ENCODE assay signal across 12 cellular contexts in genomic region chr9:35537898-35538297, GRCh38. TPM values are rescaled to one million over a fixed set of nuclear protein-coding genes. Genes with fewer than 3 reads are reported as not detected.
A peak's percentile ranks its signal among the peaks of the same experiment; 100 is the strongest.
DNase-seq lines count a peak whose midpoint lies in the region; ATAC-seq and TF ChIP-seq lines count a peak whose summit lies in the region.
"Had no signal": no experiment of that assay in that cellular context is flagged by ENCODE, and none has a peak within 500 bp of the region (broad histone marks: within the 10 kb centered on the region; RNA-seq: fewer than 3 reads in every experiment).

No MANE protein-coding gene starts in this region.

- 100% methylated on average over 3 of the region's 3 CpGs for WGBS in SK-N-SH (ENCODE audit: low lambda C conversion rate)
- WGBS in heart left ventricle, 4 donors: 31 to 57% (median 39%) methylated on average over 3 of the region's 3 CpGs
- 47% methylated on average over 3 of the region's 3 CpGs for WGBS in urinary bladder

- no peak for TF ChIP-seq RAD21 in SK-N-SH (IDR thresholded peaks at IDR 0.05; ENCODE audit: low read length)

- no peak for TF ChIP-seq CTCF in SK-N-SH (IDR thresholded peaks at IDR 0.05)
- TF ChIP-seq CTCF in heart left ventricle (IDR thresholded peaks at IDR 0.05): no peak

- CTCF ChIA-PET in SK-N-SH (lab: Yijun Ruan, JAX): interaction anchor here (0.7 to 4.6 kb wide), 7 partner anchors 9 to 421 kb away, joined by 3 to 37 read pairs (median 4); no protein-coding TSS in a partner anchor

- ATAC-seq in SK-N-SH treated with all-trans-retinoic acid at 6 μM for 48 hours (no peak), heart left ventricle (peak; percentile 83 to 86 (median 84)), HG02798 (IDR thresholded peaks at IDR 0.05; ENCODE audit: poor library complexity, unreplicated experiment) (no peak)

- peaks cover 88% of the 10 kb centered on the region for H3K79me2 ChIP-seq in SK-N-SH (ENCODE audit: insufficient read depth)

- peak overlapping the region; percentile 66 for H3K9ac ChIP-seq in SK-N-SH

- H4K20me1 ChIP-seq in SK-N-SH (ENCODE audit: insufficient read depth): no peaks in the 10 kb centered on the region

- POLR2A ChIA-PET in SK-N-SH (lab: Yijun Ruan, JAX): interaction anchor here (1.0 kb wide), 2 partner anchors 8 to 48 kb away, joined by 3 to 5 read pairs; no protein-coding TSS in a partner anchor

- H2AFZ ChIP-seq in SK-N-SH (ENCODE audit: low read depth) (no peak overlapping the region), neuron (ENCODE audit: low read depth, low read length) (peak overlapping the region; percentile 31)

- TF ChIP-seq POLR2A in heart left ventricle (IDR thresholded peaks at IDR 0.05): peak in 1 of 2 donors; percentile 25

- intact Hi-C loops in heart left ventricle (cut with DNase I): loop anchor here in 3 of 10 donors (1.0 to 10.0 kb wide), 5 partner anchors 25 to 57 kb away; partner anchors contain the start of gene RUSC2 (in 1 of the 3)

- H3K4me3 ChIP-seq in SK-N-SH (ENCODE audit: low read depth in 2 of 2, low read length in 1 of 2): no peak overlapping the region
- peak overlapping the region in 10 of 12 donors; percentile 48 to 65 (median 54) for H3K4me3 ChIP-seq in heart left ventricle
- no peak overlapping the region for H3K4me3 ChIP-seq in neuron (ENCODE audit: low read length)
- H3K4me3 ChIP-seq in urinary bladder (ENCODE audit: low read depth, low read length): no peak overlapping the region
- no peak overlapping the region for H3K4me3 ChIP-seq in effector memory CD4-positive, alpha-beta T cell (ENCODE audit: insufficient read depth, low read depth, low read length, poor library complexity, severe bottlenecking)
- H3K4me3 ChIP-seq: SJCRH30 had no signal

- peaks cover 7% of the 10 kb centered on the region for H3F3A ChIP-seq in SK-N-SH (replicated peaks; ENCODE audit: insufficient read depth)

- H3K36me3 ChIP-seq in SK-N-SH (replicated peaks in 1 of 2; ENCODE audit: control insufficient read depth in 1 of 2, insufficient read depth in 2 of 2, low read length in 1 of 2): peaks cover 3 to 8% of the 10 kb centered on the region in 2 experiments
- H3K36me3 ChIP-seq in heart left ventricle: no peaks in the 10 kb centered on the region
- H3K36me3 ChIP-seq in neuron (ENCODE audit: insufficient read depth, low read length): no peaks in the 10 kb centered on the region
- no peaks in the 10 kb centered on the region for H3K36me3 ChIP-seq in urinary bladder (ENCODE audit: insufficient read depth)
- H3K36me3 ChIP-seq in effector memory CD4-positive, alpha-beta T cell (ENCODE audit: control insufficient read depth, insufficient read depth, low read length): no peaks in the 10 kb centered on the region
- H3K36me3 ChIP-seq: SJCRH30 had no signal

- peak overlapping the region; percentile 87 for H3K4me2 ChIP-seq in SK-N-SH

- H3K9me2 ChIP-seq in SK-N-SH: no peaks in the 10 kb centered on the region

- H3K9me3 ChIP-seq in SK-N-SH: no peaks in the 10 kb centered on the region
- H3K9me3 ChIP-seq in heart left ventricle: no peaks in the 10 kb centered on the region
- H3K9me3 ChIP-seq in neuron (ENCODE audit: low read length): no peaks in the 10 kb centered on the region
- no peaks in the 10 kb centered on the region for H3K9me3 ChIP-seq in effector memory CD4-positive, alpha-beta T cell (ENCODE audit: control insufficient read depth, low read length)
- H3K9me3 ChIP-seq: SJCRH30 had no signal

- H3K27me3 ChIP-seq in SK-N-SH (ENCODE audit: insufficient read depth): no peaks in the 10 kb centered on the region
- H3K27me3 ChIP-seq in heart left ventricle: no peaks in the 10 kb centered on the region
- no peaks in the 10 kb centered on the region for H3K27me3 ChIP-seq in neuron (ENCODE audit: insufficient read depth, low read length)
- H3K27me3 ChIP-seq in effector memory CD4-positive, alpha-beta T cell (replicated peaks; ENCODE audit: control insufficient read depth, insufficient read depth, low read length, poor library complexity, severe bottlenecking): no peaks in the 10 kb centered on the region
- H3K27me3 ChIP-seq: SJCRH30 had no signal

- H3K27ac ChIP-seq in SK-N-SH (ENCODE audit: low read depth in 2 of 2, low read length in 1 of 2): peak overlapping the region; percentile 87 to 91
- H3K27ac ChIP-seq in heart left ventricle: peak overlapping the region; percentile 85 to 94 (median 90)
- H3K27ac ChIP-seq in urinary bladder (ENCODE audit: low read depth): peak overlapping the region; percentile 53
- H3K27ac ChIP-seq in effector memory CD4-positive, alpha-beta T cell (ENCODE audit: insufficient read depth, low read length, poor library complexity, severe bottlenecking): no peak overlapping the region
- H3K27ac ChIP-seq: 22Rv1, SJCRH30 had no signal

- DNase-seq in SK-N-SH (no peak), heart left ventricle (peak in 4 of 5 donors; percentile 72 to 80 (median 78)), kidney glomerular epithelial cell (lab: John Stamatoyannopoulos, UW) (no peak)
- no peak for DNase-seq in effector memory CD4-positive, alpha-beta T cell
- DNase-seq: activated CD4-positive, alpha-beta T cell treated with anti-CD3 and anti-CD28 coated beads, Interleukin-2, amount 50 U/mL, for 48 hours; NCI-H2029 treated with DMSO at 0.1 percent for 48 hours; SJCRH30 had no signal

- no peak for TF ChIP-seq EP300 in SK-N-SH (IDR thresholded peaks at IDR 0.05; ENCODE audit: borderline replicate concordance in 1 of 2, low read depth in 1 of 2, low read length in 1 of 2)

- H3K4me1 ChIP-seq in SK-N-SH (ENCODE audit: control insufficient read depth in 1 of 2, insufficient read depth in 2 of 2, low read depth in 1 of 2, low read length in 1 of 2) (peaks cover 5 to 27% of the 10 kb centered on the region in 2 experiments; a peak in 3 of 4 replicates), heart left ventricle (peaks cover 7 to 67% (median 58%) of the 10 kb centered on the region in 12 donors), neuron (ENCODE audit: insufficient read depth, low read length) (peaks cover 21% of the 10 kb centered on the region), urinary bladder (ENCODE audit: insufficient read depth) (no peaks in the 10 kb centered on the region)
- no peaks in the 10 kb centered on the region for H3K4me1 ChIP-seq in effector memory CD4-positive, alpha-beta T cell (ENCODE audit: control insufficient read depth, insufficient read depth, low read length, poor library complexity, severe bottlenecking)
- H3K4me1 ChIP-seq: SJCRH30 had no signal

TF ChIP-seq in SK-N-SH, 30 proteins besides CTCF, POLR2A, EP300 and RAD21 (continues in another document):
- TF ChIP-seq NFIC (IDR thresholded peaks at IDR 0.05; ENCODE audit: borderline replicate concordance): no peak
- TF ChIP-seq RCOR1 (IDR thresholded peaks at IDR 0.05; ENCODE audit: low read length): no peak
- TF ChIP-seq RFX5 (IDR thresholded peaks at IDR 0.05; ENCODE audit: low read length): no peak
- TF ChIP-seq SIN3A (IDR thresholded peaks at IDR 0.05; ENCODE audit: borderline replicate concordance, low read depth, low read length): no peak
- no peak for TF ChIP-seq GATA2 (CRISPR knock-in tag; IDR thresholded peaks at IDR 0.05)
- no peak for TF ChIP-seq USF2 (IDR thresholded peaks at IDR 0.05; ENCODE audit: borderline replicate concordance, low read depth, low read length)
- no peak for TF ChIP-seq PBX3 (IDR thresholded peaks at IDR 0.05)

TF ChIP-seq in SK-N-SH treated with all-trans-retinoic acid at 6 μM for 48 hours, 23 proteins besides CTCF, POLR2A, EP300 and RAD21:
- TF ChIP-seq OSR1 (CRISPR knock-in tag; IDR thresholded peaks at IDR 0.05): no peak
- TF ChIP-seq RARB (CRISPR knock-in tag; IDR thresholded peaks at IDR 0.05): no peak
- TF ChIP-seq SNAI2 (CRISPR knock-in tag; IDR thresholded peaks at IDR 0.05): no peak
- TF ChIP-seq ZNF565 (CRISPR knock-in tag; conservative IDR thresholded peaks at IDR 0.05; ENCODE audit: low read depth): no peak
- TF ChIP-seq ISL1 (CRISPR knock-in tag; IDR thresholded peaks at IDR 0.05): no peak
- no peak for TF ChIP-seq ZFP3 (CRISPR knock-in tag; IDR thresholded peaks at IDR 0.05)
- no peak for TF ChIP-seq POU6F1 (CRISPR knock-in tag; IDR thresholded peaks at IDR 0.05; ENCODE audit: borderline replicate concordance, low read depth)

RNA-seq across cellular contexts. Expression of gene RUSC2, which starts 48.0 kb away (rescaled TPM):
- polyA plus RNA-seq in SK-N-SH (2012; rRNA removed) (14.5 and 15.0 TPM in 2 replicates), heart left ventricle (10 to 100 TPM; 23.8 to 38.0 TPM), urinary bladder (42.5 TPM)
- 5.9 and 10.2 TPM in 2 replicates for polyA plus RNA-seq in SK-N-SH (2012; cell fraction: cytosol; rRNA removed)
- 42.3 and 43.3 TPM in 2 replicates for polyA plus RNA-seq in SK-N-SH (2012; cell fraction: nucleus; rRNA removed)
- total RNA-seq in heart left ventricle (10 to 100 TPM; 23.0 to 56.1 (median 30.5) TPM), urinary bladder (17.2 TPM)

Comparison
In these comparisons a context has a peak if more than half of its experiments do, and no peak if none do; other contexts are left out.
1. DNase-seq: peak in heart left ventricle (4 of 5); none in SK-N-SH (single experiment), effector memory CD4-positive, alpha-beta T cell (0 of 3) and kidney glomerular epithelial cell (single experiment).
2. H3K4me3 ChIP-seq: peak in heart left ventricle (10 of 12); none in SK-N-SH (0 of 2), neuron (single experiment), urinary bladder (single experiment) and effector memory CD4-positive, alpha-beta T cell (single experiment).
3. ATAC-seq: peak in heart left ventricle (4 of 4); none in SK-N-SH treated with all-trans-retinoic acid at 6 μM for 48 hours (single experiment) and HG02798 (single experiment).